Comparison of ENCODE assay signal across 8 cellular contexts in genomic region chr9:111525056-111525977, GRCh38. TPM values are rescaled to one million over a fixed set of nuclear protein-coding genes. Genes with fewer than 3 reads are reported as not detected.
A peak's percentile ranks its signal among the peaks of the same experiment; 100 is the strongest.
DNase-seq lines count a peak whose midpoint lies in the region; ATAC-seq and TF ChIP-seq lines count a peak whose summit lies in the region.

Gene ZNF483, plus strand, starts transcription at chr9:111525179. Its CDS starts 2,217 bp downstream, at chr9:111527396.

- H3K4me3 ChIP-seq in iPS-11a (ENCODE audit: low read depth, low read length) (peak within 1 kb of the TSS; percentile 86), retinal pigment epithelial cell (ENCODE audit: low read length) (peak within 1 kb of the TSS; percentile 85), uterus (peak within 1 kb of the TSS; percentile 90 to 100)

- H3K9me3 ChIP-seq in uterus, result no peaks in the 10 kb centered on the region

- H3K27me3 ChIP-seq in uterus, result no peaks in the 10 kb centered on the region

- H3K27ac ChIP-seq in uterus, result peak within 1 kb of the TSS; percentile 77 to 78

- CTCF ChIA-PET in WTC11 (lab: Charles Lee), result interaction anchor here (0.6 kb wide), 1 partner anchor 15 kb away, joined by 3 read pairs; no protein-coding TSS in a partner anchor

- peak within 1 kb of the TSS; percentile 31; the same call in 1 of the 2 replicates for H3K27ac Mint-ChIP-seq in WTC11

- no peak for TF ChIP-seq CTCF in WTC11 (IDR thresholded peaks at IDR 0.05)
- TF ChIP-seq CTCF in retinal pigment epithelial cell (conservative IDR thresholded peaks at IDR 0.05; ENCODE audit: low read depth, low read length), result no peak
- TF ChIP-seq CTCF in uterus (IDR thresholded peaks at IDR 0.05), result no peak

- ATAC-seq in GM19023 (IDR thresholded peaks at IDR 0.05; ENCODE audit: unreplicated experiment), result peak; percentile 57
- peak; percentile 77 for ATAC-seq in WTC11
- ATAC-seq in HG02938 (IDR thresholded peaks at IDR 0.05; ENCODE audit: unreplicated experiment), result no peak

- no peaks in the 10 kb centered on the region for H3K9me3 Mint-ChIP-seq in WTC11

- H3K36me3 Mint-ChIP-seq in WTC11, result peaks cover 9% of the 10 kb centered on the region

- peak within 1 kb of the TSS; percentile 84 for H3K4me3 Mint-ChIP-seq in WTC11

- intact Hi-C loops in uterus (cut with DNase I; ENCODE audit: low total_unique reads), result no loop called here

- TF ChIP-seq POLR2A in uterus (IDR thresholded peaks at IDR 0.05), result peak in 1 of 2 donors; percentile 65

- peaks cover 6% of the 10 kb centered on the region; the same call in 1 of the 2 replicates for H3K27me3 Mint-ChIP-seq in WTC11 (ENCODE audit: low read depth)

- DNase-seq in NCI-H1694 (lab: John Stamatoyannopoulos, UW), result peak; percentile 15
- peak; percentile 92 for DNase-seq in WTC11 (ENCODE audit: low spot score)
- peak; percentile 83 to 91 for DNase-seq in T47D (ENCODE audit: low read depth in 1 of 2, low spot score in 1 of 2)
- DNase-seq in retinal pigment epithelial cell (ENCODE audit: low read depth), result peak; percentile 55
- peak; percentile 80 to 83 for DNase-seq in uterus

- H3K36me3 ChIP-seq in uterus, result no peaks in the 10 kb centered on the region

- POLR2A ChIA-PET in WTC11 (lab: Charles Lee), result interaction anchor here (1.0 to 1.1 kb wide), 4 partner anchors 9 to 42 kb away, joined by 3 to 4 read pairs (median 3); no protein-coding TSS in a partner anchor

- in situ Hi-C loops in T47D (cut with HindIII; ENCODE audit: low pct_unique_long_range_greater_than_20kb, low sequenced_read_pairs), result no loop called here

- peaks cover 66% of the 10 kb centered on the region for H3K4me1 Mint-ChIP-seq in WTC11

- no peaks in the 10 kb centered on the region for H3K4me1 ChIP-seq in uterus

TF ChIP-seq in WTC11, 78 proteins besides CTCF, POLR2A, EP300 and RAD21 (continues in another document):
- TF ChIP-seq ATF6 (CRISPR knock-in tag; IDR thresholded peaks at IDR 0.05), result no peak
- 0 out of 2 replicates have a peak, but pooled peaks have one; percentile 31 for TF ChIP-seq ZNF317 (CRISPR knock-in tag; IDR thresholded peaks at IDR 0.05; ENCODE audit: borderline replicate concordance, low read depth)
- no peak for TF ChIP-seq ZNF671 (CRISPR knock-in tag; IDR thresholded peaks at IDR 0.05)
- TF ChIP-seq FOXJ3 (CRISPR knock-in tag; IDR thresholded peaks at IDR 0.05; ENCODE audit: borderline replicate concordance), result no peak
- TF ChIP-seq ZNF263 (CRISPR knock-in tag; IDR thresholded peaks at IDR 0.05; ENCODE audit: low read depth), result no peak
- TF ChIP-seq KAT7 (CRISPR knock-in tag; IDR thresholded peaks at IDR 0.05; ENCODE audit: borderline replicate concordance), result 0 out of 2 replicates have a peak, but pooled peaks have one; percentile 59
- TF ChIP-seq ATF1 (CRISPR knock-in tag; IDR thresholded peaks at IDR 0.05), result no peak
- TF ChIP-seq OVOL2 (CRISPR knock-in tag; IDR thresholded peaks at IDR 0.05; ENCODE audit: borderline replicate concordance), result no peak
- TF ChIP-seq JAZF1 (CRISPR knock-in tag; IDR thresholded peaks at IDR 0.05), result no peak
- TF ChIP-seq ZBTB43 (CRISPR knock-in tag; IDR thresholded peaks at IDR 0.05), result 0 out of 2 replicates have a peak, but pooled peaks have one; percentile 44
- TF ChIP-seq AR (CRISPR knock-in tag; IDR thresholded peaks at IDR 0.05), result no peak
- no peak for TF ChIP-seq TEAD4 (CRISPR knock-in tag; IDR thresholded peaks at IDR 0.05)
- no peak for TF ChIP-seq NR3C1 (CRISPR knock-in tag; conservative IDR thresholded peaks at IDR 0.05; ENCODE audit: low read depth)
- no peak for TF ChIP-seq ESRRA (CRISPR knock-in tag; IDR thresholded peaks at IDR 0.05; ENCODE audit: borderline replicate concordance)
- no peak; the same call in 1 of the 2 replicates for TF ChIP-seq SP1 (CRISPR knock-in tag; conservative IDR thresholded peaks at IDR 0.05)
- TF ChIP-seq ZNF425 (CRISPR knock-in tag; conservative IDR thresholded peaks at IDR 0.05), result no peak
- no peak for TF ChIP-seq ZNF416 (CRISPR knock-in tag; IDR thresholded peaks at IDR 0.05)
- TF ChIP-seq NR2C2 (CRISPR knock-in tag; IDR thresholded peaks at IDR 0.05), result no peak
- TF ChIP-seq CBFB (CRISPR knock-in tag; IDR thresholded peaks at IDR 0.05; ENCODE audit: low read depth), result peak; percentile 49; the same call in 1 of the 2 replicates
- TF ChIP-seq PRRX2 (CRISPR knock-in tag; IDR thresholded peaks at IDR 0.05), result no peak
- no peak for TF ChIP-seq ZNF138 (CRISPR knock-in tag; conservative IDR thresholded peaks at IDR 0.05)
- no peak for TF ChIP-seq TCF7 (CRISPR knock-in tag; IDR thresholded peaks at IDR 0.05; ENCODE audit: low read depth)
- TF ChIP-seq USF1 (CRISPR knock-in tag; IDR thresholded peaks at IDR 0.05), result 0 out of 2 replicates have a peak, but pooled peaks have one; percentile 7

RNA-seq across cellular contexts. Expression of gene ZNF483, which starts in this region (rescaled TPM):
- total RNA-seq in WTC11 (2021) (65.9 to 77.4 TPM (median 68.7 TPM) in 3 replicates), uterus (10 to 100 TPM; 11.0 to 60.2 (median 31.7) TPM)

Comparison
In these comparisons a context has a peak if more than half of its experiments do, and no peak if none do; other contexts are left out.
1. DNase-seq: peak in every context shown above with its lines; median percentile 92 in WTC11; 87 in T47D; 82 in uterus; 55 in retinal pigment epithelial cell; 15 in NCI-H1694.